In the genomic region with DNA sequence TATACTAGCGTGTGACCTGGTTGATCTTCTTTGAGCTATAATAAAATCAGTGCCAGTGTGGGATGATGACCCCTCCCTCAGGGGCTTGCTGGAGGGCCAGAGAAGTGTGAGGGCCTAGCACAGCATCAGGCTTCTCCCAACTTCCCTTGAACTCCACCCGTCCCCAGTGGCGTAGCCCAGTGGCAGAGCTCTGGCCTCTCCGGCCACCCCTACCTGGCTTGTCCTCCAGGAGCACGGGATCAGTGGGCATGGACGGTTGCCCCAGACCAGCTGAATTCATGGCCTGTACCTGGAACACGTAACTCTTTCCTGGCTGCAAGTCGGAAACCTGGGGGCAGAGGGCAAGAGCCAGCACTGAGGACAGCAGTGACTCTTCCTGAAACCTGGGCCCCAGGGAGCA, we compare ENCODE assay signal across 22 cellular contexts. TPM values are rescaled to one million over a fixed set of nuclear protein-coding genes. Genes with fewer than 3 reads are reported as not detected.
"Had no signal": no experiment of that assay in that cellular context is flagged by ENCODE, and none has a peak within 500 bp of the region (broad histone marks: within the 10 kb centered on the region; RNA-seq: fewer than 3 reads in every experiment).

No MANE protein-coding gene starts in this region.

- H3K4me1 ChIP-seq: foreskin keratinocyte had no signal

- H3K36me3 ChIP-seq: left lung had no signal

- H3K27me3 ChIP-seq: dorsolateral prefrontal cortex, esophagus muscularis mucosa, foreskin keratinocyte, heart right ventricle, left lung had no signal

- H3K9me3 ChIP-seq: esophagus muscularis mucosa, heart right ventricle, left lung had no signal

- H3K4me3 ChIP-seq: coronary artery, dorsolateral prefrontal cortex, esophagus muscularis mucosa, heart right ventricle, left lung, lung had no signal

- ATAC-seq: foreskin keratinocyte; heart right ventricle; left cardiac atrium; left lung; naive thymus-derived CD4-positive, alpha-beta T cell had no signal

- H3K27ac ChIP-seq: coronary artery, dorsolateral prefrontal cortex, esophagus muscularis mucosa, foreskin keratinocyte, left lung had no signal

- DNase-seq: dermis blood vessel endothelial cell; dorsolateral prefrontal cortex; effector CD4-positive, alpha-beta T cell; effector memory CD4-positive, alpha-beta T cell; foreskin keratinocyte; glutamatergic neuron; head of caudate nucleus; heart right ventricle; hippocampal formation; left cardiac atrium; mammary epithelial cell; mesendoderm; midbrain; naive thymus-derived CD4-positive, alpha-beta T cell had no signal

RNA-seq across cellular contexts. Expression of a gene that starts 36.0 kb away (rescaled TPM):
- total RNA-seq: dermis blood vessel endothelial cell; fibroblast of lung; fibroblast of villous mesenchyme; frontal cortex; mononuclear cell; naive thymus-derived CD4-positive, alpha-beta T cell had no signal
